Comparison of ENCODE assay signal across 11 cellular contexts in genomic region chr10:79185067-79185774, GRCh38.
DNase-seq lines count a peak whose midpoint lies in the region; ATAC-seq, FAIRE-seq and TF ChIP-seq lines count a peak whose summit lies in the region.
"Had no signal": no experiment of that assay in that cellular context is flagged by ENCODE, and none has a peak within 500 bp of the region (broad histone marks: within the 10 kb centered on the region; RNA-seq: fewer than 3 reads in every experiment).

No MANE protein-coding gene starts in this region.

- peaks cover 34 to 89% (median 71%) of the 10 kb centered on the region in 11 experiments; a peak in 21 of 22 replicates for H3K36me3 ChIP-seq in BLaER1 treated with 17β-estradiol and CSF1 and Interleukin-3, amounts not matched to agents 10 nM and 100 nM
- no peaks in the 10 kb centered on the region for H3K36me3 ChIP-seq in pancreas

- no peak for FAIRE-seq in pancreas (lab: Jason Lieb, UNC)
- FAIRE-seq: keratinocyte had no signal

- ATAC-seq in Right ventricle myocardium superior (ENCODE audit: poor library complexity) (peak; percentile 10), pancreas (no peak), HG03097 (IDR thresholded peaks at IDR 0.05; ENCODE audit: low FRiP score, unreplicated experiment) (no peak), HG02610 (IDR thresholded peaks at IDR 0.05; ENCODE audit: unreplicated experiment) (no peak)
- ATAC-seq in natural killer cell treated with Interleukin-12 subunit alpha and Interleukin-12 subunit beta and Interleukin-15 and Interleukin-18, amount 100 ng/mL, for 72 hours, result no peak

- intact Hi-C loops in Right ventricle myocardium superior (cut with DNase I) (no loop called here), pancreas (cut with DNase I) (loop anchor here in 1 of 3 donors (10.0 kb wide), 1 partner anchor 110 kb away; no protein-coding TSS in a partner anchor)

- H3K4me2 ChIP-seq in BLaER1 treated with 17β-estradiol and CSF1 and Interleukin-3, amounts not matched to agents 10 nM and 100 nM, result peak overlapping the region; percentile 12 to 99 (median 46); a peak in 19 of 22 replicates

- no peaks in the 10 kb centered on the region for H3K9me3 ChIP-seq in BLaER1 treated with 17β-estradiol and CSF1 and Interleukin-3, amounts not matched to agents 10 nM and 100 nM (replicated peaks in 1 of 11)
- H3K9me3 ChIP-seq in pancreas, result no peaks in the 10 kb centered on the region

- 55 to 56% methylated on average over 12 of the region's 12 CpGs for WGBS in pancreas, 2 donors

- H3K27ac ChIP-seq in BLaER1 treated with 17β-estradiol and CSF1 and Interleukin-3, amounts not matched to agents 10 nM and 100 nM, result no peak overlapping the region
- H3K27ac ChIP-seq in pancreas, result peak overlapping the region; percentile 41 to 73 (median 62)

- H3K27me3 ChIP-seq in BLaER1 treated with 17β-estradiol and CSF1 and Interleukin-3, amounts not matched to agents 10 nM and 100 nM, result no peaks in the 10 kb centered on the region
- H3K27me3 ChIP-seq in pancreas, result no peaks in the 10 kb centered on the region

- POLR2A ChIA-PET in GM10248 (lab: Yijun Ruan, JAX), result no interaction called here

- peaks cover 89 to 100% (median 95%) of the 10 kb centered on the region in 10 experiments for H3K4me1 ChIP-seq in BLaER1 treated with 17β-estradiol and CSF1 and Interleukin-3, amounts not matched to agents 10 nM and 100 nM
- H3K4me1 ChIP-seq in pancreas, result peaks cover 37 to 71% (median 46%) of the 10 kb centered on the region in 3 donors

- no peaks in the 10 kb centered on the region for H3K36me3 Mint-ChIP-seq in natural killer cell treated with Interleukin-12 subunit alpha and Interleukin-12 subunit beta and Interleukin-15 and Interleukin-18, amount 100 ng/mL, for 72 hours
- H3K36me3 Mint-ChIP-seq: IgD-negative memory B cell had no signal

- DNase-seq in SK-N-DZ (ENCODE audit: low spot score) (peak; percentile 72), Right ventricle myocardium superior (no peak), pancreas (no peak), GM10248 (ENCODE audit: extremely low spot score) (no peak)
- no peak for DNase-seq in natural killer cell treated with Interleukin-12 subunit alpha and Interleukin-12 subunit beta and Interleukin-15 and Interleukin-18, amount 100 ng/mL, for 72 hours (ENCODE audit: low spot score)
- DNase-seq: activated CD4-positive, alpha-beta T cell treated with anti-CD3 and anti-CD28 coated beads, Interleukin-2, amount 10 ng/mL, durations not matched to agents 24 days and 14 days had no signal

- peaks cover 91 to 100% (median 98%) of the 10 kb centered on the region in 11 experiments for H4K20me1 ChIP-seq in BLaER1 treated with 17β-estradiol and CSF1 and Interleukin-3, amounts not matched to agents 10 nM and 100 nM

- TF ChIP-seq CTCF in pancreas (IDR thresholded peaks at IDR 0.05) (no peak), GM10248 (IDR thresholded peaks at IDR 0.05; ENCODE audit: control extremely low read depth, extremely low read depth, low read depth, missing control alignments) (no peak)

- no peaks in the 10 kb centered on the region for H3K27me3 Mint-ChIP-seq in natural killer cell treated with Interleukin-12 subunit alpha and Interleukin-12 subunit beta and Interleukin-15 and Interleukin-18, amount 100 ng/mL, for 72 hours
- H3K27me3 Mint-ChIP-seq: activated CD4-positive, alpha-beta T cell treated with anti-CD3 and anti-CD28 coated beads, Interleukin-2, amount 10 ng/mL, durations not matched to agents 24 days and 14 days had no signal

- H3K9me3 Mint-ChIP-seq in natural killer cell treated with Interleukin-12 subunit alpha and Interleukin-12 subunit beta and Interleukin-15 and Interleukin-18, amount 100 ng/mL, for 72 hours, result no peaks in the 10 kb centered on the region
- H3K9me3 Mint-ChIP-seq: activated CD4-positive, alpha-beta T cell treated with anti-CD3 and anti-CD28 coated beads, Interleukin-2, amount 10 ng/mL, durations not matched to agents 24 days and 14 days; IgD-negative memory B cell had no signal

- peaks cover 0 to 12% of the 10 kb centered on the region in 2 donors for H3K4me1 Mint-ChIP-seq in natural killer cell treated with Interleukin-12 subunit alpha and Interleukin-12 subunit beta and Interleukin-15 and Interleukin-18, amount 100 ng/mL, for 72 hours (ENCODE audit: low read depth in 2 of 2)
- H3K4me1 Mint-ChIP-seq: activated CD4-positive, alpha-beta T cell treated with anti-CD3 and anti-CD28 coated beads, Interleukin-2, amount 10 ng/mL, durations not matched to agents 24 days and 14 days; IgD-negative memory B cell had no signal

- CTCF ChIA-PET in GM10248 (lab: Yijun Ruan, JAX), result interaction anchor here (3.0 kb wide), 1 partner anchor 10 kb away, joined by 19 read pairs; no protein-coding TSS in a partner anchor

- no peak overlapping the region for H3K4me3 ChIP-seq in BLaER1 treated with 17β-estradiol and CSF1 and Interleukin-3, amounts not matched to agents 10 nM and 100 nM
- H3K4me3 ChIP-seq in pancreas, result no peak overlapping the region

- peak overlapping the region in 2 of 11 experiments; percentile 5 to 10; a peak in 2 of 22 replicates for H3K9ac ChIP-seq in BLaER1 treated with 17β-estradiol and CSF1 and Interleukin-3, amounts not matched to agents 10 nM and 100 nM

- H3K4me3 Mint-ChIP-seq in natural killer cell treated with Interleukin-12 subunit alpha and Interleukin-12 subunit beta and Interleukin-15 and Interleukin-18, amount 100 ng/mL, for 72 hours, result no peak overlapping the region
- H3K4me3 Mint-ChIP-seq: activated CD4-positive, alpha-beta T cell treated with anti-CD3 and anti-CD28 coated beads, Interleukin-2, amount 10 ng/mL, durations not matched to agents 24 days and 14 days; IgD-negative memory B cell had no signal

- no peak overlapping the region for H3K27ac Mint-ChIP-seq in natural killer cell treated with Interleukin-12 subunit alpha and Interleukin-12 subunit beta and Interleukin-15 and Interleukin-18, amount 100 ng/mL, for 72 hours
- H3K27ac Mint-ChIP-seq: activated CD4-positive, alpha-beta T cell treated with anti-CD3 and anti-CD28 coated beads, Interleukin-2, amount 10 ng/mL, durations not matched to agents 24 days and 14 days had no signal

Comparison
In these comparisons a context has a peak if more than half of its experiments do, and no peak if none do; other contexts are left out.
1. H3K27ac ChIP-seq: peak in pancreas (4 of 4); none in BLaER1 treated with 17β-estradiol and CSF1 and Interleukin-3, amounts not matched to agents 10 nM and 100 nM (0 of 11).